11 cellular contexts compared by ENCODE assay signal in genomic region chr17:29379084-29379811, GRCh38.
A peak's percentile ranks its signal among the peaks of the same experiment; 100 is the strongest.
DNase-seq lines count a peak whose midpoint lies in the region; ATAC-seq and TF ChIP-seq lines count a peak whose summit lies in the region.
"Had no signal": no experiment of that assay in that cellular context is flagged by ENCODE, and none has a peak within 500 bp of the region (broad histone marks: within the 10 kb centered on the region; RNA-seq: fewer than 3 reads in every experiment).

No MANE protein-coding gene starts in this region.

- no peaks in the 10 kb centered on the region for H3K36me3 ChIP-seq in BLaER1 treated with 17β-estradiol and CSF1 and Interleukin-3, amounts not matched to agents 10 nM and 100 nM

- H3K27me3 ChIP-seq in BLaER1 treated with 17β-estradiol and CSF1 and Interleukin-3, amounts not matched to agents 10 nM and 100 nM: no peaks in the 10 kb centered on the region

- peaks cover 0 to 17% (median 11%) of the 10 kb centered on the region in 10 experiments; a peak in 16 of 20 replicates for H3K4me1 ChIP-seq in BLaER1 treated with 17β-estradiol and CSF1 and Interleukin-3, amounts not matched to agents 10 nM and 100 nM

- no peaks in the 10 kb centered on the region for H3K9me3 ChIP-seq in BLaER1 treated with 17β-estradiol and CSF1 and Interleukin-3, amounts not matched to agents 10 nM and 100 nM (replicated peaks in 1 of 11)

- TF ChIP-seq POLR2A in GM18505 (IDR thresholded peaks at IDR 0.05; ENCODE audit: borderline replicate concordance, extremely low read depth, insufficient read depth, insufficient read length): no peak

- peak; percentile 53 for DNase-seq in NCI-H1105 (lab: John Stamatoyannopoulos, UW)
- peak in 7 of 61 donors; percentile 1 to 17 (median 2) for DNase-seq in caudate nucleus (lab: John Stamatoyannopoulos, UW)
- DNase-seq in midbrain (lab: John Stamatoyannopoulos, UW): peak; percentile 75
- no peak for DNase-seq in SKM-1 (lab: John Stamatoyannopoulos, UW; ENCODE audit: unreplicated experiment)
- DNase-seq: CD4-positive, CD25-positive, alpha-beta regulatory T cell; Kasumi-1; naive thymus-derived CD4-positive, alpha-beta T cell had no signal

- ATAC-seq in HG02678 (IDR thresholded peaks at IDR 0.05; ENCODE audit: unreplicated experiment) (no peak), GM21737 (IDR thresholded peaks at IDR 0.05; ENCODE audit: unreplicated experiment) (no peak), GM18505 (IDR thresholded peaks at IDR 0.05; ENCODE audit: unreplicated experiment) (no peak)
- ATAC-seq: naive thymus-derived CD4-positive, alpha-beta T cell had no signal

- no peak overlapping the region; a peak in 1 of 22 replicates for H3K27ac ChIP-seq in BLaER1 treated with 17β-estradiol and CSF1 and Interleukin-3, amounts not matched to agents 10 nM and 100 nM
- H3K27ac ChIP-seq in caudate nucleus (ENCODE audit: low read depth, low read length): peak overlapping the region; percentile 78

- no peaks in the 10 kb centered on the region for H4K20me1 ChIP-seq in BLaER1 treated with 17β-estradiol and CSF1 and Interleukin-3, amounts not matched to agents 10 nM and 100 nM

- H3K4me2 ChIP-seq in BLaER1 treated with 17β-estradiol and CSF1 and Interleukin-3, amounts not matched to agents 10 nM and 100 nM: peak overlapping the region in 6 of 11 experiments; percentile 22 to 55 (median 45); a peak in 10 of 22 replicates

- no peak overlapping the region for H3K9ac ChIP-seq in BLaER1 treated with 17β-estradiol and CSF1 and Interleukin-3, amounts not matched to agents 10 nM and 100 nM

- H3K4me3 ChIP-seq in BLaER1 treated with 17β-estradiol and CSF1 and Interleukin-3, amounts not matched to agents 10 nM and 100 nM: no peak overlapping the region
